In genomic region chr19:47095707-47096704, GRCh38 we compare ENCODE assay signal across 8 cellular contexts. TPM values are rescaled to one million over a fixed set of nuclear protein-coding genes. Genes with fewer than 3 reads are reported as not detected.
DNase-seq lines count a peak whose midpoint lies in the region; ATAC-seq lines count a peak whose summit lies in the region.

No MANE protein-coding gene starts in this region.

- H3K4me2 ChIP-seq in BLaER1 treated with 17β-estradiol and CSF1 and Interleukin-3, amounts not matched to agents 10 nM and 100 nM, result peak overlapping the region; percentile 82 to 99 (median 96)

- peaks cover 27 to 38% (median 32%) of the 10 kb centered on the region in 3 donors for H3K4me1 Mint-ChIP-seq in naive B cell

- H4K20me1 ChIP-seq in BLaER1 treated with 17β-estradiol and CSF1 and Interleukin-3, amounts not matched to agents 10 nM and 100 nM, result peaks cover 0 to 94% (median 59%) of the 10 kb centered on the region in 11 experiments; a peak in 17 of 22 replicates

- DNase-seq in NOMO-1 (lab: John Stamatoyannopoulos, UW; ENCODE audit: unreplicated experiment in 2 of 2) (peak; percentile 58), naive B cell (no peak), NCI-H510A treated with DMSO at 0.1 percent for 48 hours (lab: John Stamatoyannopoulos, UW) (no peak), C1 segment of cervical spinal cord (lab: John Stamatoyannopoulos, UW) (no peak), NCI-H2227 (lab: John Stamatoyannopoulos, UW; ENCODE audit: unreplicated experiment) (no peak), GOT3 (lab: John Stamatoyannopoulos, UW) (no peak)

- no peaks in the 10 kb centered on the region for H3K9me3 ChIP-seq in BLaER1 treated with 17β-estradiol and CSF1 and Interleukin-3, amounts not matched to agents 10 nM and 100 nM (replicated peaks in 1 of 11)

- peaks cover 0 to 9% of the 10 kb centered on the region in 2 donors for H3K36me3 Mint-ChIP-seq in naive B cell

- no peaks in the 10 kb centered on the region for H3K9me3 Mint-ChIP-seq in naive B cell

- peaks cover 75 to 93% (median 86%) of the 10 kb centered on the region in 10 experiments for H3K4me1 ChIP-seq in BLaER1 treated with 17β-estradiol and CSF1 and Interleukin-3, amounts not matched to agents 10 nM and 100 nM

- H3K36me3 ChIP-seq in BLaER1 treated with 17β-estradiol and CSF1 and Interleukin-3, amounts not matched to agents 10 nM and 100 nM, result peaks cover 30 to 64% (median 46%) of the 10 kb centered on the region in 11 experiments

- H3K27ac Mint-ChIP-seq in naive B cell, result peak overlapping the region in 5 of 6 donors; percentile 70 to 84 (median 78)

- peak overlapping the region; percentile 69 to 90 (median 87) for H3K27ac ChIP-seq in BLaER1 treated with 17β-estradiol and CSF1 and Interleukin-3, amounts not matched to agents 10 nM and 100 nM
- H3K27ac ChIP-seq in cingulate gyrus (ENCODE audit: low read depth, low read length), result peak overlapping the region; percentile 66

- H3K4me3 Mint-ChIP-seq in naive B cell, result no peak overlapping the region

- peak overlapping the region; percentile 64 to 83 (median 77); a peak in 21 of 22 replicates for H3K9ac ChIP-seq in BLaER1 treated with 17β-estradiol and CSF1 and Interleukin-3, amounts not matched to agents 10 nM and 100 nM

- no peak for ATAC-seq in naive B cell (ENCODE audit: low read depth in 2 of 2)

- no peaks in the 10 kb centered on the region for H3K27me3 ChIP-seq in BLaER1 treated with 17β-estradiol and CSF1 and Interleukin-3, amounts not matched to agents 10 nM and 100 nM

- H3K4me3 ChIP-seq in BLaER1 treated with 17β-estradiol and CSF1 and Interleukin-3, amounts not matched to agents 10 nM and 100 nM, result peak overlapping the region in 8 of 10 experiments; percentile 7 to 53 (median 38); a peak in 13 of 20 replicates

- no peaks in the 10 kb centered on the region for H3K27me3 Mint-ChIP-seq in naive B cell

RNA-seq across cellular contexts. Expression of gene ZC3H4, which starts 17.6 kb away (rescaled TPM):
- 1 to 10 TPM in 5 of 6 donors, under 1 TPM in 1; 0.46 to 2.6 (median 1.6) TPM for polyA plus RNA-seq in naive B cell (ENCODE audit: low read depth in 6 of 6)

RNA-seq across cellular contexts. Expression of gene SAE1, which starts 34.6 kb away (rescaled TPM):
- 10 to 100 TPM; 74.7 to 97.1 (median 78.9) TPM for polyA plus RNA-seq in naive B cell (ENCODE audit: low read depth in 6 of 6)

RNA-seq across cellular contexts. Expression of gene TMEM160, which starts 47.6 kb away (rescaled TPM):
- 100 to 1,000 TPM in 5 of 6 donors, 10 to 100 TPM in 1; 84.6 to 148 (median 123) TPM for polyA plus RNA-seq in naive B cell (ENCODE audit: low read depth in 6 of 6)

Comparison
In these comparisons a context has a peak if more than half of its experiments do, and no peak if none do; other contexts are left out.
1. DNase-seq: peak in NOMO-1 (2 of 2); none in naive B cell (single experiment), NCI-H510A treated with DMSO at 0.1 percent for 48 hours (single experiment), C1 segment of cervical spinal cord (0 of 14), NCI-H2227 (single experiment) and GOT3 (single experiment).